In the genomic region with DNA sequence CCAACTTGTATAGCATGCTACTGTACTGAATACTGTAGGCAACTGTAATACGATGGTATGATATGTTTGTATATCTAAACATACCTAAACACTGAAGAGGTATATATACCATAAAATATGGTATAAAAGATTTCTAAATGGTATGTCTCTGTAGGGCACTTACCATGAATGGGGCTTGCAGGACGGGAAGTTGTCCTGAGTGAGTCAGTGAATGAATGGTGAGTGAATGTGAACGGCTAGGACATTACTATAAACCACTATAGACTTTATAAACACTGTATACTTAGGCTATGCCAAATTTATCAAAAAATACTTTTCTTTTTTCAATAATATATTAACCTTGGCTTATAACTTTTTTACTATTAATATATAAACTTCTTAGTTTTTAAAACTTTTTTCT, we compare ENCODE assay signal across 18 cellular contexts.
DNase-seq lines count a peak whose midpoint lies in the region; ATAC-seq, FAIRE-seq and TF ChIP-seq lines count a peak whose summit lies in the region.
"Had no signal": no experiment of that assay in that cellular context is flagged by ENCODE, and none has a peak within 500 bp of the region (broad histone marks: within the 10 kb centered on the region; RNA-seq: fewer than 3 reads in every experiment).

No MANE protein-coding gene starts in this region.

- H4K20me1 ChIP-seq in endothelial cell of umbilical vein (replicated peaks; ENCODE audit: control insufficient read depth, extremely low read depth, insufficient read depth, low read length) = no peaks in the 10 kb centered on the region

- H3K36me3 ChIP-seq in RWPE2 (ENCODE audit: low read depth) = peaks cover 77% of the 10 kb centered on the region
- peaks cover 8 to 10% of the 10 kb centered on the region in 2 experiments for H3K36me3 ChIP-seq in endothelial cell of umbilical vein (ENCODE audit: control insufficient read depth in 2 of 2, extremely low read depth in 1 of 2, insufficient read depth in 2 of 2, low read length in 2 of 2)
- peaks cover 22 to 34% of the 10 kb centered on the region in 2 experiments for H3K36me3 ChIP-seq in trophoblast cell (ENCODE audit: control insufficient read depth in 1 of 2, insufficient read depth in 2 of 2, low read length in 2 of 2)

- intact Hi-C loops in endothelial cell of umbilical vein (cut with micrococcal nuclease) = loop anchor here (2.0 kb wide), 1 partner anchor 25 kb away; no protein-coding TSS in a partner anchor
- intact Hi-C loops in activated CD8-positive, alpha-beta T cell treated with anti-CD3 and anti-CD28 coated beads for 36 hours (cut with micrococcal nuclease) = no loop called here

- H3K36me3 Mint-ChIP-seq in activated CD8-positive, alpha-beta T cell treated with anti-CD3 and anti-CD28 coated beads for 36 hours (ENCODE audit: low read depth) = no peaks in the 10 kb centered on the region

- no peaks in the 10 kb centered on the region for H3K9me3 Mint-ChIP-seq in activated CD8-positive, alpha-beta T cell treated with anti-CD3 and anti-CD28 coated beads for 36 hours
- H3K9me3 Mint-ChIP-seq: CD4-positive, alpha-beta T cell had no signal

- H3K4me3 Mint-ChIP-seq in activated CD8-positive, alpha-beta T cell treated with anti-CD3 and anti-CD28 coated beads for 36 hours = no peak overlapping the region
- H3K4me3 Mint-ChIP-seq: B cell; CD4-positive, alpha-beta T cell had no signal

- H3K14ac ChIP-seq in trophoblast cell (ENCODE audit: low read length) = no peak overlapping the region

- no peak overlapping the region for H3K27ac Mint-ChIP-seq in activated CD8-positive, alpha-beta T cell treated with anti-CD3 and anti-CD28 coated beads for 36 hours
- H3K27ac Mint-ChIP-seq: B cell; CD4-positive, alpha-beta T cell had no signal

- H4K12ac ChIP-seq in trophoblast cell (ENCODE audit: low read depth, low read length) = no peak overlapping the region

- no peak overlapping the region for H2BK120ac ChIP-seq in trophoblast cell (ENCODE audit: insufficient read depth, low read length, poor library complexity)

- H3K18ac ChIP-seq in trophoblast cell (ENCODE audit: low read length) = no peak overlapping the region

- no peak for TF ChIP-seq POLR2A in endothelial cell of umbilical vein (IDR thresholded peaks at IDR 0.05; ENCODE audit: low read depth, low read length)

- WGBS in trophoblast cell (ENCODE audit: extremely low coverage, insufficient coverage, insufficient read length) = no CpG with 5 or more reads among the region's 3 CpGs

- TF ChIP-seq CTCF in RWPE2 (IDR thresholded peaks at IDR 0.05; ENCODE audit: poor library complexity, severe bottlenecking) (no peak), endothelial cell of umbilical vein (IDR thresholded peaks at IDR 0.05; ENCODE audit: extremely low read depth in 1 of 2, insufficient read depth in 1 of 2, low read depth in 1 of 2, low read length in 2 of 2) (no peak), GM13977 (IDR thresholded peaks at IDR 0.05; ENCODE audit: extremely low read depth, insufficient read depth, missing control alignments) (no peak)
- TF ChIP-seq CTCF in activated CD8-positive, alpha-beta T cell treated with anti-CD3 and anti-CD28 coated beads for 36 hours (IDR thresholded peaks at IDR 0.05) = no peak

- H3K9me1 ChIP-seq in endothelial cell of umbilical vein (replicated peaks; ENCODE audit: control insufficient read depth, extremely low read depth, insufficient read depth, low read length) = peaks cover 2% of the 10 kb centered on the region

- H3K4ac ChIP-seq in trophoblast cell (ENCODE audit: low read depth, low read length) = no peak overlapping the region

- no peaks in the 10 kb centered on the region for H3K79me2 ChIP-seq in endothelial cell of umbilical vein (ENCODE audit: control insufficient read depth, insufficient read depth, low read length)
- H3K79me2 ChIP-seq in trophoblast cell (ENCODE audit: control insufficient read depth, insufficient read depth, low read length, poor library complexity) = no peaks in the 10 kb centered on the region

- no peak overlapping the region for H2BK12ac ChIP-seq in trophoblast cell (ENCODE audit: low read length)

- ATAC-seq in RWPE2 (ENCODE audit: low read depth) = 0 out of 3 replicates have a peak, but pooled peaks have one; percentile 19
- no peak for ATAC-seq in activated CD8-positive, alpha-beta T cell treated with anti-CD3 and anti-CD28 coated beads for 36 hours

- H3K27me3 Mint-ChIP-seq in activated CD8-positive, alpha-beta T cell treated with anti-CD3 and anti-CD28 coated beads for 36 hours = no peaks in the 10 kb centered on the region
- H3K27me3 Mint-ChIP-seq: CD4-positive, alpha-beta T cell had no signal

- H4K91ac ChIP-seq in trophoblast cell (ENCODE audit: low read depth, low read length) = no peak overlapping the region

- no peaks in the 10 kb centered on the region for H3K4me1 ChIP-seq in RWPE2 (ENCODE audit: insufficient read depth, poor library complexity, severe bottlenecking)
- peaks cover 4% of the 10 kb centered on the region for H3K4me1 ChIP-seq in endothelial cell of umbilical vein (ENCODE audit: control insufficient read depth, extremely low read depth, insufficient read depth, low read length)
- no peaks in the 10 kb centered on the region for H3K4me1 ChIP-seq in trophoblast cell (ENCODE audit: control insufficient read depth in 1 of 2, insufficient read depth in 2 of 2, low read length in 2 of 2)

- FAIRE-seq in endothelial cell of umbilical vein (lab: Jason Lieb, UNC) = no peak
- FAIRE-seq: D721Med, H54, HTR-8/SVneo had no signal

- H3K4me3 ChIP-seq in RWPE2 (ENCODE audit: severe bottlenecking) (no peak overlapping the region), endothelial cell of umbilical vein (replicated peaks in 1 of 3; ENCODE audit: insufficient read depth in 1 of 3, low read depth in 1 of 3, low read length in 3 of 3) (no peak overlapping the region), trophoblast cell (ENCODE audit: low read depth, low read length) (no peak overlapping the region)

- POLR2A ChIA-PET in endothelial cell of umbilical vein (lab: Charles Lee) = no interaction called here
- POLR2A ChIA-PET in activated CD8-positive, alpha-beta T cell treated with anti-CD3 and anti-CD28 coated beads for 36 hours (lab: Charles Lee) = no interaction called here

- H3K9me3 ChIP-seq in RWPE2 (ENCODE audit: severe bottlenecking) (no peaks in the 10 kb centered on the region), endothelial cell of umbilical vein (replicated peaks; ENCODE audit: control insufficient read depth, insufficient read depth, low read length) (no peaks in the 10 kb centered on the region), trophoblast cell (ENCODE audit: insufficient read depth, low read depth, low read length) (peaks cover 1% of the 10 kb centered on the region)

- CTCF ChIA-PET in endothelial cell of umbilical vein (lab: Charles Lee) = interaction anchor here (0.8 to 1.7 kb wide), 7 partner anchors 11 to 275 kb away, joined by 3 to 5 read pairs (median 3); no protein-coding TSS in a partner anchor
- CTCF ChIA-PET in activated CD8-positive, alpha-beta T cell treated with anti-CD3 and anti-CD28 coated beads for 36 hours (lab: Charles Lee) = interaction anchor here (0.9 kb wide), 1 partner anchor 14 kb away, joined by 3 read pairs; no protein-coding TSS in a partner anchor

- H3K79me1 ChIP-seq in trophoblast cell (ENCODE audit: low read length) = no peaks in the 10 kb centered on the region

- no peaks in the 10 kb centered on the region for H3K27me3 ChIP-seq in RWPE2 (ENCODE audit: insufficient read depth, poor library complexity, severe bottlenecking)
- H3K27me3 ChIP-seq in endothelial cell of umbilical vein (ENCODE audit: control insufficient read depth in 2 of 2, insufficient read depth in 2 of 2, low read length in 2 of 2) = no peaks in the 10 kb centered on the region
- no peaks in the 10 kb centered on the region for H3K27me3 ChIP-seq in trophoblast cell (ENCODE audit: insufficient read depth, low read length)

- H3K4me1 Mint-ChIP-seq in activated CD8-positive, alpha-beta T cell treated with anti-CD3 and anti-CD28 coated beads for 36 hours (ENCODE audit: low read depth) = no peaks in the 10 kb centered on the region
- H3K4me1 Mint-ChIP-seq: B cell had no signal

- no TSS peak for BruUV-seq in endothelial cell of umbilical vein (replicated peaks; lab: Mats Ljungman, UMichigan)

- H3K23ac ChIP-seq in trophoblast cell (ENCODE audit: low read length) = peak overlapping the region; percentile 93

- H3K4me2 ChIP-seq in endothelial cell of umbilical vein (ENCODE audit: insufficient read depth, low read length) (no peak overlapping the region), trophoblast cell (ENCODE audit: low read length) (no peak overlapping the region)

- H2BK5ac ChIP-seq in trophoblast cell (ENCODE audit: low read depth, low read length, poor library complexity) = no peak overlapping the region

- in situ Hi-C loops in GM13977 (cut with MboI; ENCODE audit: low pct_unique_long_range_greater_than_20kb, low sequenced_read_pairs, unreplicated experiment) = no loop called here

- dilution Hi-C loops in endothelial cell of umbilical vein (cut with MboI; ENCODE audit: extremely low pct_ligation_motif_present, low sequenced_read_pairs) = no loop called here

- DNase-seq in EL (peak; percentile 33), RWPE2 (ENCODE audit: low spot score) (no peak), endothelial cell of umbilical vein (ENCODE audit: low read depth, low spot score) (peak; percentile 13), trophoblast cell (peak in 1 of 2 donors; percentile 31), GM13977 (ENCODE audit: low spot score) (no peak), NCI-H187 treated with DMSO at 0.1 percent for 48 hours (lab: John Stamatoyannopoulos, UW) (no peak), T-helper 1 cell (no peak)
- no peak for DNase-seq in activated CD8-positive, alpha-beta T cell treated with anti-CD3 and anti-CD28 coated beads for 36 hours
- DNase-seq: CD4-positive, alpha-beta T cell; DND-41; NCI-H146; NCI-H226; NCI-H526 treated with DMSO at 0.1 percent for 48 hours; NK-92 treated with Interleukin-12 subunit alpha and Interleukin-12 subunit beta, amount 100 ng/mL, for 24 hours had no signal

- H3K9ac ChIP-seq in endothelial cell of umbilical vein (replicated peaks; ENCODE audit: extremely low read depth, insufficient read depth, low read length) = no peak overlapping the region
- no peak overlapping the region for H3K9ac ChIP-seq in trophoblast cell (ENCODE audit: low read length)

- H2AFZ ChIP-seq in endothelial cell of umbilical vein (ENCODE audit: low read depth, low read length) (no peak overlapping the region), trophoblast cell (ENCODE audit: insufficient read depth, low read length, poor library complexity) (no peak overlapping the region)

- H2AK5ac ChIP-seq in trophoblast cell (ENCODE audit: low read length) = no peak overlapping the region

- H4K8ac ChIP-seq in trophoblast cell (ENCODE audit: low read depth, low read length) = no peak overlapping the region

- H3K27ac ChIP-seq in RWPE2 (ENCODE audit: poor library complexity, severe bottlenecking) = no peak overlapping the region
- no peak overlapping the region for H3K27ac ChIP-seq in endothelial cell of umbilical vein (ENCODE audit: insufficient read depth, low read depth, low read length)
- no peak overlapping the region for H3K27ac ChIP-seq in trophoblast cell (ENCODE audit: low read depth, low read length)

TF ChIP-seq in endothelial cell of umbilical vein, 7 proteins besides CTCF, POLR2A, EP300 and RAD21 (continues in another document):
- no peak for TF ChIP-seq MYC (IDR thresholded peaks at IDR 0.05; ENCODE audit: low read depth, low read length)

Comparison
In these comparisons a context has a peak if more than half of its experiments do, and no peak if none do; other contexts are left out.
1. DNase-seq: peak in EL (single experiment) and endothelial cell of umbilical vein (single experiment); none in RWPE2 (single experiment), GM13977 (single experiment), NCI-H187 treated with DMSO at 0.1 percent for 48 hours (single experiment), activated CD8-positive, alpha-beta T cell treated with anti-CD3 and anti-CD28 coated beads for 36 hours (single experiment) and T-helper 1 cell (0 of 5).